Comparison of ENCODE assay signal across 11 cellular contexts in genomic region chr11:31817054-31817620, GRCh38. TPM values are rescaled to one million over a fixed set of nuclear protein-coding genes. Genes with fewer than 3 reads are reported as not detected.
DNase-seq lines count a peak whose midpoint lies in the region; ATAC-seq and TF ChIP-seq lines count a peak whose summit lies in the region.
"Had no signal": no experiment of that assay in that cellular context is flagged by ENCODE, and none has a peak within 500 bp of the region (broad histone marks: within the 10 kb centered on the region; RNA-seq: fewer than 3 reads in every experiment).

No MANE protein-coding gene starts in this region.

- H3K4me1 ChIP-seq in IMR-90 (ENCODE audit: control insufficient read depth, insufficient read depth, low read length) (no peaks in the 10 kb centered on the region; the same call in 1 of the 2 replicates), PC-3 (ENCODE audit: insufficient read depth, low read length) (peaks cover 22% of the 10 kb centered on the region)

- H3K56ac ChIP-seq in IMR-90 (ENCODE audit: extremely low read depth, insufficient read depth, low read length), result no peak overlapping the region

- H2AFZ ChIP-seq in IMR-90 (replicated peaks; ENCODE audit: low read length, poor library complexity) (peak overlapping the region; percentile 16), PC-3 (ENCODE audit: low read length) (no peak overlapping the region)

- no peak for TF ChIP-seq POLR2A in IMR-90 (IDR thresholded peaks at IDR 0.05; ENCODE audit: low read depth, low read length)

- H3K4me1 Mint-ChIP-seq in osteocyte (ENCODE audit: unreplicated experiment), result peaks cover 35% of the 10 kb centered on the region

- no TSS peak for BruUV-seq in IMR-90 (replicated peaks; lab: Mats Ljungman, UMichigan)
- no TSS peak for BruUV-seq in PC-3 (replicated peaks; lab: Mats Ljungman, UMichigan)

- ATAC-seq in IMR-90 (ENCODE audit: low read depth) (no peak), PC-3 (no peak), GM19455 (IDR thresholded peaks at IDR 0.05; ENCODE audit: unreplicated experiment) (no peak)

- H3K14ac ChIP-seq in IMR-90 (replicated peaks; ENCODE audit: low read depth, low read length), result no peak overlapping the region

- H3K9me3 ChIP-seq in IMR-90 (ENCODE audit: control insufficient read depth, insufficient read depth, low read length) (peaks cover 15% of the 10 kb centered on the region; the same call in 1 of the 2 replicates), PC-3 (ENCODE audit: low read length) (no peaks in the 10 kb centered on the region)
- H3K9me3 ChIP-seq: neutrophil had no signal

- H2BK20ac ChIP-seq in IMR-90 (ENCODE audit: low read depth, low read length), result no peak overlapping the region

- 0% methylated on average over 8 of the region's 48 CpGs; no CpG with 5 or more reads in 1 of the 2 experiments for WGBS in IMR-90 (ENCODE audit: extremely low coverage in 2 of 2, insufficient read length in 1 of 2), 2 experiments

- no peak overlapping the region for H4K5ac ChIP-seq in IMR-90 (ENCODE audit: low read depth, low read length)

- H3K9ac ChIP-seq in IMR-90 (ENCODE audit: low read depth, low read length) (no peak overlapping the region), PC-3 (ENCODE audit: low read length) (no peak overlapping the region)

- no peaks in the 10 kb centered on the region for H3K36me3 Mint-ChIP-seq in osteocyte (ENCODE audit: unreplicated experiment)

- H3K27me3 ChIP-seq in IMR-90 (ENCODE audit: control insufficient read depth, insufficient read depth, low read length) (peaks cover 96% of the 10 kb centered on the region), dorsolateral prefrontal cortex (peaks cover 4 to 100% (median 74%) of the 10 kb centered on the region in 45 donors), PC-3 (ENCODE audit: low read length) (no peaks in the 10 kb centered on the region)

- H3K27ac Mint-ChIP-seq in osteocyte (ENCODE audit: unreplicated experiment), result no peak overlapping the region

- H3K4me3 Mint-ChIP-seq in osteocyte (ENCODE audit: unreplicated experiment), result peak overlapping the region; percentile 45

- DNase-seq in DMS 273 (lab: John Stamatoyannopoulos, UW; ENCODE audit: unreplicated experiment) (peak; percentile 77), DMS 273 treated with DMSO at 0.1 percent for 48 hours (lab: John Stamatoyannopoulos, UW) (no peak), IMR-90 (no peak), dorsolateral prefrontal cortex (no peak), osteocyte (ENCODE audit: extremely low spot score, unreplicated experiment) (peak; percentile 80), PC-3 (no peak)
- no peak for DNase-seq in stimulated activated CD4-positive, alpha-beta T cell treated with anti-CD3 and anti-CD28 coated beads, Interleukin-1b, Interleukin-23, amount 100 ng/mL, for 48 hours
- DNase-seq: activated naive CD8-positive, alpha-beta T cell treated with anti-CD3 and anti-CD28 coated beads, Interleukin-2, amount 10 ng/mL, durations not matched to agents 7 days and 5 days had no signal

- no peak overlapping the region for H3K18ac ChIP-seq in IMR-90 (ENCODE audit: low read depth, low read length)

- H3K36me3 ChIP-seq in IMR-90 (ENCODE audit: control insufficient read depth, insufficient read depth, low read length) (no peaks in the 10 kb centered on the region), PC-3 (ENCODE audit: low read depth, low read length) (no peaks in the 10 kb centered on the region)
- H3K36me3 ChIP-seq: neutrophil had no signal

- H2AK9ac ChIP-seq in IMR-90 (replicated peaks; ENCODE audit: low read depth, low read length, poor library complexity), result no peak overlapping the region

- H3K4ac ChIP-seq in IMR-90 (ENCODE audit: low read depth, low read length), result no peak overlapping the region

- no peaks in the 10 kb centered on the region for H3K79me1 ChIP-seq in IMR-90 (ENCODE audit: low read depth in 1 of 2, low read length in 2 of 2)

- peaks cover 75% of the 10 kb centered on the region for H3K27me3 Mint-ChIP-seq in osteocyte (ENCODE audit: unreplicated experiment)

- in situ Hi-C loops in IMR-90 (cut with MboI; ENCODE audit: low sequenced_read_pairs), result no loop called here

- TF ChIP-seq CTCF in IMR-90 (conservative IDR thresholded peaks at IDR 0.05; ENCODE audit: low read depth, low read length) (no peak), dorsolateral prefrontal cortex (IDR thresholded peaks at IDR 0.05 in 54 of 56, conservative IDR thresholded peaks at IDR 0.05 in 2 of 56; ENCODE audit: low read depth in 1 of 56, partially characterized antibody in 56 of 56) (no peak), osteocyte (IDR thresholded peaks at IDR 0.05) (no peak), PC-3 (conservative IDR thresholded peaks at IDR 0.05; ENCODE audit: low read depth, low read length) (no peak)

- dilution Hi-C loops in IMR-90 (cut with HindIII; ENCODE audit: low sequenced_read_pairs, unreplicated experiment), result no loop called here

- no peak overlapping the region for H2BK120ac ChIP-seq in IMR-90 (ENCODE audit: low read depth, low read length)

- no peaks in the 10 kb centered on the region for H3F3A ChIP-seq in PC-3 (ENCODE audit: low read length, unreplicated experiment)

- H3K4me2 ChIP-seq in IMR-90 (ENCODE audit: low read depth, low read length), result peak overlapping the region; percentile 39; the same call in 1 of the 2 replicates
- no peak overlapping the region for H3K4me2 ChIP-seq in PC-3 (ENCODE audit: low read length)

- H3K9me3 Mint-ChIP-seq in osteocyte (ENCODE audit: unreplicated experiment), result no peaks in the 10 kb centered on the region
- H3K9me3 Mint-ChIP-seq: activated naive CD8-positive, alpha-beta T cell treated with anti-CD3 and anti-CD28 coated beads, Interleukin-2, amount 10 ng/mL, durations not matched to agents 7 days and 5 days had no signal

- H3K27ac ChIP-seq in IMR-90 (ENCODE audit: insufficient read depth, low read length) (no peak overlapping the region), dorsolateral prefrontal cortex (peak overlapping the region in 44 of 59 donors; percentile 2 to 93 (median 68)), PC-3 (ENCODE audit: low read length) (no peak overlapping the region)
- H3K27ac ChIP-seq: 22Rv1, neutrophil had no signal

- CTCF ChIA-PET in IMR-90 (lab: Yijun Ruan, JAX) (interaction anchor here (0.5 kb wide), 1 partner anchor 355 kb away, joined by 3 read pairs; no protein-coding TSS in a partner anchor), PC-3 (lab: Charles Lee) (no interaction called here)

- no peak overlapping the region for H2BK15ac ChIP-seq in IMR-90 (ENCODE audit: low read depth, low read length)

- no peak overlapping the region for H4K8ac ChIP-seq in IMR-90 (ENCODE audit: low read depth in 2 of 2, low read length in 2 of 2)

- TF ChIP-seq RAD21 in IMR-90 (IDR thresholded peaks at IDR 0.05; ENCODE audit: low read length), result no peak

- POLR2A ChIA-PET in IMR-90 (lab: Charles Lee; ENCODE audit: unreplicated experiment) (no interaction called here), PC-3 (lab: Charles Lee; ENCODE audit: unreplicated experiment) (no interaction called here)

- H3K4me3 ChIP-seq in IMR-90 (ENCODE audit: insufficient read depth, low read depth, low read length), result no peak overlapping the region
- H3K4me3 ChIP-seq in dorsolateral prefrontal cortex, result peak overlapping the region; percentile 9 to 77 (median 52)
- H3K4me3 ChIP-seq in PC-3 (ENCODE audit: low read length), result no peak overlapping the region

- H2BK5ac ChIP-seq in IMR-90 (ENCODE audit: low read depth, low read length, poor library complexity, severe bottlenecking), result no peak overlapping the region

- H3K23ac ChIP-seq in IMR-90 (ENCODE audit: low read depth, low read length), result no peak overlapping the region

- H3K79me2 ChIP-seq in PC-3 (ENCODE audit: low read length), result no peaks in the 10 kb centered on the region

- no peaks in the 10 kb centered on the region for H3K9me2 ChIP-seq in PC-3 (replicated peaks; ENCODE audit: low read length)

- intact Hi-C loops in IMR-90 (cut with micrococcal nuclease) (no loop called here), dorsolateral prefrontal cortex (cut with DNase I) (loop anchor here in 1 of 2 donors (10.0 kb wide), 1 partner anchor 422 kb away; no protein-coding TSS in a partner anchor), PC-3 (cut with micrococcal nuclease) (no loop called here)

- H4K91ac ChIP-seq in IMR-90 (ENCODE audit: insufficient read depth, low read depth, low read length), result no peak overlapping the region

- H3K9me1 ChIP-seq in IMR-90 (ENCODE audit: insufficient read depth, low read length), result no peaks in the 10 kb centered on the region

- H4K20me1 ChIP-seq in IMR-90 (ENCODE audit: insufficient read depth, low read length) (peaks cover 5% of the 10 kb centered on the region), PC-3 (ENCODE audit: low read length) (no peaks in the 10 kb centered on the region)

- no peak overlapping the region for H2AK5ac ChIP-seq in IMR-90 (ENCODE audit: low read depth, low read length)

TF ChIP-seq in IMR-90, 13 proteins besides CTCF, POLR2A, EP300 and RAD21:
- TF ChIP-seq CEBPB (IDR thresholded peaks at IDR 0.05; ENCODE audit: low read depth, low read length) (no peak), FOS (IDR thresholded peaks at IDR 0.05; ENCODE audit: low read depth, low read length) (no peak), CHD1 (IDR thresholded peaks at IDR 0.05; ENCODE audit: low read depth, low read length) (no peak), ELK1 (IDR thresholded peaks at IDR 0.05; ENCODE audit: borderline replicate concordance, low read depth, low read length) (no peak)

RNA-seq across cellular contexts. Expression of gene PAX6, which starts 6.0 kb away (rescaled TPM):
- total RNA-seq in IMR-90 (2012; rRNA removed) (not detected in 2 replicates), dorsolateral prefrontal cortex (100 to 1,000 TPM in 1 of 120 experiments, 10 to 100 TPM in 119; 12.4 to 107 (median 33.7) TPM), osteocyte (not detected in 2 replicates), PC-3 (2014; rRNA removed) (14.6 and 25.7 TPM in 2 replicates)
- polyA plus RNA-seq in IMR-90 (2012; rRNA removed), result not detected in 2 replicates
- polyA plus RNA-seq in IMR-90 (2012; cell fraction: cytosol; rRNA removed), result not detected in 2 replicates
- not detected in 2 replicates for polyA plus RNA-seq in IMR-90 (2012; cell fraction: nucleus; rRNA removed; ENCODE audit: low replicate concordance)
- total RNA-seq: activated naive CD8-positive, alpha-beta T cell treated with anti-CD3 and anti-CD28 coated beads, Interleukin-2, amount 10 ng/mL, durations not matched to agents 7 days and 5 days had no signal

Comparison
In these comparisons a context has a peak if more than half of its experiments do, and no peak if none do; other contexts are left out.
1. DNase-seq: peak in DMS 273 (single experiment) and osteocyte (single experiment); none in DMS 273 treated with DMSO at 0.1 percent for 48 hours (single experiment), IMR-90 (single experiment), dorsolateral prefrontal cortex (0 of 10), PC-3 (single experiment) and stimulated activated CD4-positive, alpha-beta T cell treated with anti-CD3 and anti-CD28 coated beads, Interleukin-1b, Interleukin-23, amount 100 ng/mL, for 48 hours (single experiment).
2. H3K27ac ChIP-seq: peak in dorsolateral prefrontal cortex (44 of 59); none in IMR-90 (single experiment) and PC-3 (single experiment).
3. H3K4me3 ChIP-seq: peak in dorsolateral prefrontal cortex (59 of 59); none in IMR-90 (single experiment) and PC-3 (single experiment).
4. RNA of gene PAX6, which starts 6.0 kb away (total RNA-seq): 12.4 to 107 TPM in dorsolateral prefrontal cortex and 14.6 to 25.7 TPM in PC-3; not detected in IMR-90 and not detected in osteocyte; every median in the first group is over 10 times any median in the second.